Comparison of ENCODE assay signal across 18 cellular contexts in the genomic region with DNA sequence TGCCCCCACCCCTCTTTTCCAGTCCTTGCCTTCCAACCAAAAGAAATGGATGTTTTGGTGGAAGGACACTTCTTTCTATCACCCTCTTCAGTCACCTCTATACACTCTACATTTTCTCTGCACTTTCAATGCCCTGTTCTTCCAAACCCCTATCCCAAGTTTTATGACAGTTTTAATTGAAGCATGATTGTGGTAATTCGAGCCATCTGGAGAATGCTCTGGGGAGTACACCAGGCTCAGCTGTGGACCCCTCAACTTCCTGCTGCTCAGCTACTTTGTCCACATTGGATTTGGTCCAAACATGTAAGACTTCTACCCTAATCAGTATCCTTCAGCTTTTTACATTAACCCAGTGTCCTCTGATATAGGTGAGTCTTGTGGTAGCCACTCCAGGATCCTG.
DNase-seq lines count a peak whose midpoint lies in the region; ATAC-seq, FAIRE-seq and TF ChIP-seq lines count a peak whose summit lies in the region.
"Had no signal": no experiment of that assay in that cellular context is flagged by ENCODE, and none has a peak within 500 bp of the region (broad histone marks: within the 10 kb centered on the region; RNA-seq: fewer than 3 reads in every experiment).

No MANE protein-coding gene starts in this region.

- H3K27ac Mint-ChIP-seq in Calu3 (ENCODE audit: unreplicated experiment): no peak overlapping the region
- H3K27ac Mint-ChIP-seq: activated naive CD4-positive, alpha-beta T cell treated with anti-CD3 and anti-CD28 coated beads for 36 hours; CD14-positive monocyte; T-helper 1 cell treated with Interleukin-12 subunit alpha and Interleukin-12 subunit beta and Interleukin-4 antibody, amounts not matched to agents 30 μg/mL and 1 μg/mL, for 36 hours had no signal

- 19 to 25% methylated on average over 1 of the region's 1 CpG for WGBS in sigmoid colon, 2 donors
- WGBS in small intestine, 3 donors: 63 to 75% (median 72%) methylated on average over 1 of the region's 1 CpG

- FAIRE-seq in small intestine (lab: Jason Lieb, UNC): no peak
- FAIRE-seq: bronchial epithelial cell, RCC 7860 had no signal

- no peaks in the 10 kb centered on the region for H3K9me3 Mint-ChIP-seq in Calu3 (ENCODE audit: low read depth, unreplicated experiment)
- H3K9me3 Mint-ChIP-seq: activated naive CD4-positive, alpha-beta T cell treated with anti-CD3 and anti-CD28 coated beads for 36 hours; T-helper 1 cell treated with Interleukin-12 subunit alpha and Interleukin-12 subunit beta and Interleukin-4 antibody, amounts not matched to agents 30 μg/mL and 1 μg/mL, for 36 hours had no signal

- TF ChIP-seq POLR2A in sigmoid colon (IDR thresholded peaks at IDR 0.05): no peak

- no peak for TF ChIP-seq CTCF in brain microvascular endothelial cell (IDR thresholded peaks at IDR 0.05; ENCODE audit: low read depth, low read length, missing control alignments)
- TF ChIP-seq CTCF in sigmoid colon (IDR thresholded peaks at IDR 0.05): no peak
- no peak for TF ChIP-seq CTCF in Calu3 (IDR thresholded peaks at IDR 0.05; ENCODE audit: unreplicated experiment)

- H3K27ac ChIP-seq in BLaER1 treated with 17β-estradiol and CSF1 and Interleukin-3, amounts not matched to agents 10 nM and 100 nM: no peak overlapping the region
- peak overlapping the region; percentile 79 for H3K27ac ChIP-seq in brain microvascular endothelial cell
- H3K27ac ChIP-seq in sigmoid colon: peak overlapping the region; percentile 73 to 94 (median 85)
- peak overlapping the region in 1 of 2 donors; percentile 11 for H3K27ac ChIP-seq in small intestine (ENCODE audit: low read depth in 1 of 2, low read length in 1 of 2)

- H3K4me2 ChIP-seq in BLaER1 treated with 17β-estradiol and CSF1 and Interleukin-3, amounts not matched to agents 10 nM and 100 nM: peak overlapping the region in 9 of 11 experiments; percentile 19 to 91 (median 78); a peak in 18 of 22 replicates

- in situ Hi-C loops in brain microvascular endothelial cell (cut with HindIII; ENCODE audit: low pct_ligation_motif_present, low sequenced_read_pairs): no loop called here

- H3K9me3 ChIP-seq in BLaER1 treated with 17β-estradiol and CSF1 and Interleukin-3, amounts not matched to agents 10 nM and 100 nM (replicated peaks in 1 of 11): no peaks in the 10 kb centered on the region
- H3K9me3 ChIP-seq in sigmoid colon: no peaks in the 10 kb centered on the region
- no peaks in the 10 kb centered on the region for H3K9me3 ChIP-seq in small intestine (ENCODE audit: control insufficient read depth, low read depth)

- no peak overlapping the region for H3K9ac ChIP-seq in BLaER1 treated with 17β-estradiol and CSF1 and Interleukin-3, amounts not matched to agents 10 nM and 100 nM

- peaks cover 0 to 94% (median 0%) of the 10 kb centered on the region in 11 experiments; a peak in 4 of 22 replicates for H3K27me3 ChIP-seq in BLaER1 treated with 17β-estradiol and CSF1 and Interleukin-3, amounts not matched to agents 10 nM and 100 nM
- H3K27me3 ChIP-seq in brain microvascular endothelial cell (replicated peaks) (no peaks in the 10 kb centered on the region), sigmoid colon (no peaks in the 10 kb centered on the region), small intestine (ENCODE audit: control insufficient read depth in 2 of 2, insufficient read depth in 2 of 2, low read length in 2 of 2) (no peaks in the 10 kb centered on the region)

- BruUV-seq in Calu3 (replicated peaks; lab: Mats Ljungman, UMichigan): no TSS peak

- no peak for ATAC-seq in GM18867 (IDR thresholded peaks at IDR 0.05; ENCODE audit: unreplicated experiment)
- ATAC-seq: activated CD4-positive, CD25-positive, alpha-beta regulatory T cell treated with anti-CD3 and anti-CD28 coated beads, Interleukin-2, amount 50 U/mL, for 24 hours had no signal

- TF ChIP-seq EP300 in sigmoid colon (IDR thresholded peaks at IDR 0.05): no peak

- peaks cover 0 to 5% (median 0%) of the 10 kb centered on the region in 11 experiments; a peak in 1 of 22 replicates for H4K20me1 ChIP-seq in BLaER1 treated with 17β-estradiol and CSF1 and Interleukin-3, amounts not matched to agents 10 nM and 100 nM

- DNase-seq in NCI-H1105 treated with DMSO at 0.1 percent for 48 hours (lab: John Stamatoyannopoulos, UW) (peak; percentile 25), brain microvascular endothelial cell (no peak), sigmoid colon (no peak), NCI-H748 (lab: John Stamatoyannopoulos, UW; ENCODE audit: unreplicated experiment) (no peak), Calu3 (no peak), small intestine (no peak)
- DNase-seq: activated naive CD4-positive, alpha-beta T cell treated with anti-CD3 and anti-CD28 coated beads for 36 hours; H7; hippocampal formation; NCI-H187 treated with DMSO at 0.1 percent for 48 hours; NCI-H748 treated with DMSO at 0.1 percent for 48 hours had no signal

- no peak overlapping the region for H3K4me3 Mint-ChIP-seq in Calu3 (ENCODE audit: low read depth, unreplicated experiment)
- H3K4me3 Mint-ChIP-seq: activated naive CD4-positive, alpha-beta T cell treated with anti-CD3 and anti-CD28 coated beads for 36 hours; T-helper 1 cell treated with Interleukin-12 subunit alpha and Interleukin-12 subunit beta and Interleukin-4 antibody, amounts not matched to agents 30 μg/mL and 1 μg/mL, for 36 hours had no signal

- no peak overlapping the region for H3K4me3 ChIP-seq in BLaER1 treated with 17β-estradiol and CSF1 and Interleukin-3, amounts not matched to agents 10 nM and 100 nM
- no peak overlapping the region for H3K4me3 ChIP-seq in brain microvascular endothelial cell (ENCODE audit: low read depth, low read length)
- H3K4me3 ChIP-seq in sigmoid colon: no peak overlapping the region
- H3K4me3 ChIP-seq in small intestine (ENCODE audit: low read depth in 1 of 2, low read length in 2 of 2): no peak overlapping the region

- no peaks in the 10 kb centered on the region for H3K27me3 Mint-ChIP-seq in Calu3 (ENCODE audit: unreplicated experiment)

- intact Hi-C loops in sigmoid colon (cut with DNase I): no loop called here
- intact Hi-C loops in Calu3 (cut with micrococcal nuclease; ENCODE audit: unreplicated experiment): no loop called here

- H3K4me1 Mint-ChIP-seq in Calu3 (ENCODE audit: low read depth, unreplicated experiment): peaks cover 25% of the 10 kb centered on the region

- H3K36me3 ChIP-seq in BLaER1 treated with 17β-estradiol and CSF1 and Interleukin-3, amounts not matched to agents 10 nM and 100 nM: peaks cover 0 to 22% (median 0%) of the 10 kb centered on the region in 11 experiments; a peak in 6 of 22 replicates
- no peaks in the 10 kb centered on the region for H3K36me3 ChIP-seq in brain microvascular endothelial cell (replicated peaks)
- H3K36me3 ChIP-seq in sigmoid colon: peaks cover 19 to 58% (median 23%) of the 10 kb centered on the region in 4 donors
- H3K36me3 ChIP-seq in small intestine (ENCODE audit: control insufficient read depth in 2 of 2, insufficient read depth in 2 of 2, low read length in 2 of 2): peaks cover 10 to 15% of the 10 kb centered on the region in 2 donors

- CTCF ChIA-PET in Calu3 (lab: Charles Lee): no interaction called here

- H3K4me1 ChIP-seq in BLaER1 treated with 17β-estradiol and CSF1 and Interleukin-3, amounts not matched to agents 10 nM and 100 nM: peaks cover under 1 to 26% (median 20%) of the 10 kb centered on the region in 10 experiments; a peak in 18 of 20 replicates
- H3K4me1 ChIP-seq in sigmoid colon (peaks cover 0 to 80% (median 62%) of the 10 kb centered on the region in 4 donors), small intestine (ENCODE audit: control insufficient read depth in 2 of 2, insufficient read depth in 1 of 2, low read depth in 1 of 2, low read length in 1 of 2) (peaks cover 0 to 2% of the 10 kb centered on the region in 2 donors)

- no peaks in the 10 kb centered on the region for H3K36me3 Mint-ChIP-seq in Calu3 (ENCODE audit: insufficient read depth, unreplicated experiment)

Comparison
In these comparisons a context has a peak if more than half of its experiments do, and no peak if none do; other contexts are left out.
1. H3K27ac ChIP-seq: peak in brain microvascular endothelial cell (single experiment) and sigmoid colon (4 of 4); none in BLaER1 treated with 17β-estradiol and CSF1 and Interleukin-3, amounts not matched to agents 10 nM and 100 nM (0 of 11).